Comparison of ENCODE assay signal across 8 cellular contexts in genomic region chr4:68375667-68376559, GRCh38.
DNase-seq lines count a peak whose midpoint lies in the region; ATAC-seq, FAIRE-seq and TF ChIP-seq lines count a peak whose summit lies in the region.

No MANE protein-coding gene starts in this region.

- DNase-seq in AG10803 (ENCODE audit: low read depth): peak; percentile 72
- peak; percentile 26 for DNase-seq in GM18507 (ENCODE audit: extremely low spot score, insufficient read length, low read depth)
- peak; percentile 36 for DNase-seq in NCI-H1694 treated with DMSO at 0.1 percent for 48 hours (lab: John Stamatoyannopoulos, UW)
- peak; percentile 81 for DNase-seq in choroid plexus epithelial cell (ENCODE audit: low read depth)
- DNase-seq in kidney glomerular epithelial cell (lab: John Stamatoyannopoulos, UW): peak; percentile 66
- peak; percentile 3 to 5 for DNase-seq in stimulated activated CD8-positive, alpha-beta memory T cell treated with anti-CD3 and anti-CD28 coated beads, Interleukin-2, amount 100 ng/mL, for 48 hours (ENCODE audit: low read depth in 2 of 2)

- peak; percentile 63 for ATAC-seq in HG02938 (IDR thresholded peaks at IDR 0.05; ENCODE audit: unreplicated experiment)
- peak; percentile 69 to 72 for ATAC-seq in activated CD4-positive, CD25-positive, alpha-beta regulatory T cell treated with anti-CD3 and anti-CD28 coated beads, Interleukin-2, amount 50 U/mL, for 24 hours

- peak; percentile 73 for FAIRE-seq in GM18507 (lab: Jason Lieb, UNC)

- H3K4me3 ChIP-seq in AG10803 (ENCODE audit: low read length) (no peak overlapping the region), choroid plexus epithelial cell (ENCODE audit: low read depth, low read length) (peak overlapping the region; percentile 15)

- peak; percentile 100 for TF ChIP-seq CTCF in AG10803 (conservative IDR thresholded peaks at IDR 0.05; ENCODE audit: low read length)
- TF ChIP-seq CTCF in choroid plexus epithelial cell (conservative IDR thresholded peaks at IDR 0.05; ENCODE audit: low read depth, low read length): peak; percentile 91

Comparison
In these comparisons a context has a peak if more than half of its experiments do, and no peak if none do; other contexts are left out.
1. DNase-seq: peak in every context shown above with its lines; median percentile 81 in choroid plexus epithelial cell; 72 in AG10803; 66 in kidney glomerular epithelial cell; 36 in NCI-H1694 treated with DMSO at 0.1 percent for 48 hours; 26 in GM18507; 4 in stimulated activated CD8-positive, alpha-beta memory T cell treated with anti-CD3 and anti-CD28 coated beads, Interleukin-2, amount 100 ng/mL, for 48 hours.